2 cellular contexts compared by ENCODE assay signal in genomic region chr16:72877374-72878028, GRCh38.
TF ChIP-seq lines count a peak whose summit lies in the region.

No MANE protein-coding gene starts in this region.

TF ChIP-seq in HCT116, 20 proteins besides CTCF, POLR2A, EP300 and RAD21 (continued from another document):
- peak; percentile 84 for TF ChIP-seq MAX (IDR thresholded peaks at IDR 0.05)
- peak; percentile 86 for TF ChIP-seq FOSL1 (IDR thresholded peaks at IDR 0.05; ENCODE audit: low read depth)

TF ChIP-seq in SK-N-SH treated with all-trans-retinoic acid at 6 μM for 48 hours, 23 proteins besides CTCF, POLR2A, EP300 and RAD21 (continued from another document):
- TF ChIP-seq TOX (CRISPR knock-in tag; IDR thresholded peaks at IDR 0.05; ENCODE audit: borderline replicate concordance) (no peak), CSRNP3 (CRISPR knock-in tag; IDR thresholded peaks at IDR 0.05) (no peak), ZNF565 (CRISPR knock-in tag; conservative IDR thresholded peaks at IDR 0.05; ENCODE audit: low read depth) (no peak), ZNF70 (CRISPR knock-in tag; IDR thresholded peaks at IDR 0.05) (no peak), ZFP30 (CRISPR knock-in tag; IDR thresholded peaks at IDR 0.05) (no peak), POU6F1 (CRISPR knock-in tag; IDR thresholded peaks at IDR 0.05; ENCODE audit: borderline replicate concordance, low read depth) (no peak), CREB5 (CRISPR knock-in tag; IDR thresholded peaks at IDR 0.05; ENCODE audit: low read depth) (no peak)
